Comparison of ENCODE assay signal across 15 cellular contexts in the genomic region with DNA sequence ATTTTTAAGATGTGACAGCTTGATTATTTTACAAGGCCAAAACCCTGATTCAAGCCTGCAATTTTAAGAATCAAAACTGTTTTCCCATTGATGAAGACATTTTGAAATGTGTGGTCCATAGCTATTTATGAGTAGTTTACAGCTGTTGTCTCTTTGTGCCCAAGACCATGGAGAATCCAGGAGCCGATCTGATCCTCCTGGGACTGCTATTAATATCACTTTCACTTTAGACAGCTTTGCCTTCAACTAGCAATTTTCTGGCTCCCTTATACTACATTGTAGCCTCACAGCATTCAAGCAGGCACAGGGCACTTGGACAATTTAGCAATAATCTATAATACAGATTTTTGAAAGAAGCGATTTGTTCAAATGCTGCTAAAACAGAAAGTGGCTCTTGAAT.
DNase-seq lines count a peak whose midpoint lies in the region; ATAC-seq and TF ChIP-seq lines count a peak whose summit lies in the region.
"Had no signal": no experiment of that assay in that cellular context is flagged by ENCODE, and none has a peak within 500 bp of the region (broad histone marks: within the 10 kb centered on the region; RNA-seq: fewer than 3 reads in every experiment).

No MANE protein-coding gene starts in this region.

- peaks cover 27% of the 10 kb centered on the region for H3K4me1 ChIP-seq in mammary epithelial cell (ENCODE audit: insufficient read depth, low read length)
- no peaks in the 10 kb centered on the region for H3K4me1 ChIP-seq in breast epithelium
- no peaks in the 10 kb centered on the region for H3K4me1 ChIP-seq in right lobe of liver
- H3K4me1 ChIP-seq in uterus: peaks cover 0 to 16% of the 10 kb centered on the region in 2 donors
- H3K4me1 ChIP-seq: parathyroid adenoma had no signal

- peak overlapping the region; percentile 40 for H3K4me2 ChIP-seq in mammary epithelial cell (ENCODE audit: insufficient read depth, low read depth, low read length)

- H3K4me3 ChIP-seq in mammary epithelial cell (replicated peaks in 1 of 3; ENCODE audit: insufficient read depth in 1 of 3, low read depth in 2 of 3, low read length in 3 of 3): peak overlapping the region in 2 of 3 experiments; percentile 4 to 7
- no peak overlapping the region for H3K4me3 ChIP-seq in breast epithelium
- H3K4me3 ChIP-seq in right lobe of liver: no peak overlapping the region
- H3K4me3 ChIP-seq in uterus: peak overlapping the region; percentile 4 to 21

- TF ChIP-seq CTCF in mammary epithelial cell (conservative IDR thresholded peaks at IDR 0.05 in 1 of 2, IDR thresholded peaks at IDR 0.05 in 1 of 2; ENCODE audit: extremely low read depth in 1 of 2, insufficient read depth in 1 of 2, low read depth in 1 of 2, low read length in 2 of 2) (no peak), breast epithelium (IDR thresholded peaks at IDR 0.05) (no peak), chondrocyte (IDR thresholded peaks at IDR 0.05) (no peak), right lobe of liver (IDR thresholded peaks at IDR 0.05) (no peak), uterus (IDR thresholded peaks at IDR 0.05) (no peak)

- no peak overlapping the region for H2AFZ ChIP-seq in mammary epithelial cell (ENCODE audit: low read depth, low read length)
- H2AFZ ChIP-seq: parathyroid adenoma had no signal

- peak overlapping the region; percentile 95 for H3K27ac Mint-ChIP-seq in chondrocyte (ENCODE audit: unreplicated experiment)

- H3K4me3 Mint-ChIP-seq in chondrocyte (ENCODE audit: unreplicated experiment): peak overlapping the region; percentile 47

- H3K27me3 Mint-ChIP-seq in chondrocyte (ENCODE audit: low read depth): no peaks in the 10 kb centered on the region

- no peak overlapping the region for H3K9ac ChIP-seq in mammary epithelial cell (ENCODE audit: insufficient read depth, low read length)
- H3K9ac ChIP-seq: parathyroid adenoma had no signal

- BruUV-seq in mammary epithelial cell (replicated peaks; lab: Mats Ljungman, UMichigan): no TSS peak

- CTCF ChIA-PET in mammary epithelial cell (lab: Charles Lee; ENCODE audit: low non-redundant PET): no interaction called here

- 65% methylated on average over 2 of the region's 2 CpGs for WGBS in mammary epithelial cell (ENCODE audit: low coverage, missing lambda C conversion rate)
- 33% methylated on average over 2 of the region's 2 CpGs for WGBS in right lobe of liver (ENCODE audit: insufficient coverage, low coverage, low lambda C conversion rate, missing lambda C conversion rate)

- DNase-seq in mammary epithelial cell (no peak), breast epithelium (ENCODE audit: low spot score in 2 of 2) (no peak), chondrocyte (ENCODE audit: low spot score) (no peak), right lobe of liver (no peak), uterus (no peak), T-helper 2 cell (no peak)
- DNase-seq: activated CD4-positive, alpha-beta T cell treated with anti-CD3 and anti-CD28 coated beads for 4 hours; activated effector memory CD4-positive, alpha-beta T cell treated with anti-CD3 and anti-CD28 coated beads, Interleukin-2, amount 50 U/mL, for 16 hours; cerebellar nuclear complex; DMS79; NCI-H526 had no signal

- H3K9me3 Mint-ChIP-seq in chondrocyte (ENCODE audit: low read depth): no peaks in the 10 kb centered on the region

- H4K20me1 ChIP-seq in mammary epithelial cell (ENCODE audit: insufficient read depth, low read length): no peaks in the 10 kb centered on the region

- no peaks in the 10 kb centered on the region for H3K27me3 ChIP-seq in mammary epithelial cell (ENCODE audit: insufficient read depth, low read length)
- no peaks in the 10 kb centered on the region for H3K27me3 ChIP-seq in breast epithelium
- H3K27me3 ChIP-seq in right lobe of liver: no peaks in the 10 kb centered on the region
- H3K27me3 ChIP-seq in uterus: no peaks in the 10 kb centered on the region

- dilution Hi-C loops in mammary epithelial cell (cut with HindIII; ENCODE audit: low sequenced_read_pairs): no loop called here

- in situ Hi-C loops in mammary epithelial cell (cut with MboI; ENCODE audit: low sequenced_read_pairs in 2 of 2): loop anchor here in 1 of 2 donors (25.0 kb wide), 1 partner anchor 158 kb away; no protein-coding TSS in a partner anchor

- H3K4me1 Mint-ChIP-seq in chondrocyte (ENCODE audit: low read depth): peaks cover 70% of the 10 kb centered on the region

- H3K9me3 ChIP-seq in mammary epithelial cell (replicated peaks; ENCODE audit: insufficient read depth, low read length): no peaks in the 10 kb centered on the region
- H3K9me3 ChIP-seq in breast epithelium: no peaks in the 10 kb centered on the region
- no peaks in the 10 kb centered on the region for H3K9me3 ChIP-seq in right lobe of liver
- H3K9me3 ChIP-seq in uterus: no peaks in the 10 kb centered on the region

- intact Hi-C loops in mammary epithelial cell (cut with micrococcal nuclease) (no loop called here), breast epithelium (cut with DNase I; ENCODE audit: low total_unique reads) (no loop called here), right lobe of liver (cut with DNase I) (no loop called here), uterus (cut with DNase I; ENCODE audit: low total_unique reads) (no loop called here)

- H3K36me3 ChIP-seq in mammary epithelial cell (ENCODE audit: insufficient read depth, low read length): no peaks in the 10 kb centered on the region
- H3K36me3 ChIP-seq in breast epithelium: no peaks in the 10 kb centered on the region
- H3K36me3 ChIP-seq in right lobe of liver: no peaks in the 10 kb centered on the region
- no peaks in the 10 kb centered on the region for H3K36me3 ChIP-seq in uterus

- H3K79me2 ChIP-seq in mammary epithelial cell (ENCODE audit: insufficient read depth, low read length): no peaks in the 10 kb centered on the region
- H3K79me2 ChIP-seq: parathyroid adenoma had no signal

- ATAC-seq in right lobe of liver: peak in 3 of 4 donors; percentile 30 to 62 (median 52)
- no peak for ATAC-seq in HG02759 (IDR thresholded peaks at IDR 0.05; ENCODE audit: unreplicated experiment)
- no peak for ATAC-seq in GM19395 (IDR thresholded peaks at IDR 0.05; ENCODE audit: unreplicated experiment)

- H3K36me3 Mint-ChIP-seq in chondrocyte (ENCODE audit: low read depth): no peaks in the 10 kb centered on the region

- H3K27ac ChIP-seq in mammary epithelial cell (ENCODE audit: insufficient read depth, low read depth, low read length) (no peak overlapping the region), breast epithelium (no peak overlapping the region), right lobe of liver (no peak overlapping the region), uterus (peak overlapping the region; percentile 70 to 88)
- H3K27ac ChIP-seq: HL-60, parathyroid adenoma had no signal

- TF ChIP-seq POLR2A in breast epithelium (IDR thresholded peaks at IDR 0.05) (no peak), right lobe of liver (IDR thresholded peaks at IDR 0.05) (no peak), uterus (IDR thresholded peaks at IDR 0.05) (no peak)

Comparison
In these comparisons a context has a peak if more than half of its experiments do, and no peak if none do; other contexts are left out.
1. H3K4me3 ChIP-seq: peak in mammary epithelial cell (2 of 3) and uterus (2 of 2); none in breast epithelium (0 of 3) and right lobe of liver (0 of 3).
2. H3K27ac ChIP-seq: peak in uterus (2 of 2); none in mammary epithelial cell (single experiment), breast epithelium (0 of 2) and right lobe of liver (0 of 3).
3. ATAC-seq: peak in right lobe of liver (3 of 4); none in HG02759 (single experiment) and GM19395 (single experiment).